8 cellular contexts compared by ENCODE assay signal in the genomic region with DNA sequence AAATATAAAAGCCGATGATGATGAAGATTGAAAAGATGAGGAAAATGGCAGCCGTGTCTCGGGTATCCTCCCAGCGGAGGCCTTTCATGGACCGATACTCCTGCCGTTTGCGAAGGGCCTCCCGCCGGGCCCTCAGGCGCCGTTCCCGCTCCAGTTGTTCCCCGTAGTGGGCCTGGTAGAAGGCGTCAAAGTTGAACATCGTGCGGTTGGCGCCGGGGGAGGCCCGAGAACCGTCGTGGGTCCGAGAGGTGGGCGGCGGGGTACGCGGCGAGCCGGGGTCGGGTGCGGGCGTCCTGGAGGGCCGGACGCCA. TPM values are rescaled to one million over a fixed set of nuclear protein-coding genes. Genes with fewer than 3 reads are reported as not detected.
DNase-seq lines count a peak whose midpoint lies in the region; ATAC-seq and TF ChIP-seq lines count a peak whose summit lies in the region.

No MANE protein-coding gene starts in this region.

- no peak for ATAC-seq in heart left ventricle
- ATAC-seq in activated CD8-positive, alpha-beta T cell treated with anti-CD3 and anti-CD28 coated beads, Interleukin-2, amount 10 ng/mL, durations not matched to agents 7 days and 5 days: no peak
- ATAC-seq in HG03565 (IDR thresholded peaks at IDR 0.05; ENCODE audit: unreplicated experiment): no peak

- TF ChIP-seq POLR2A in heart left ventricle (IDR thresholded peaks at IDR 0.05) (no peak), stomach (IDR thresholded peaks at IDR 0.05) (no peak)

- peak overlapping the region; percentile 27 to 91 (median 84) for H3K27ac ChIP-seq in heart left ventricle
- H3K27ac ChIP-seq in stomach: peak overlapping the region; percentile 79 to 92 (median 89)

- DNase-seq in heart left ventricle: no peak
- DNase-seq in cardiac septum (ENCODE audit: low spot score): no peak
- DNase-seq in activated CD8-positive, alpha-beta T cell treated with anti-CD3 and anti-CD28 coated beads, Interleukin-2, amount 10 ng/mL, durations not matched to agents 7 days and 5 days: no peak
- DNase-seq in stomach: no peak
- DNase-seq in KBM-7: no peak
- DNase-seq in NCI-H345 treated with DMSO at 0.1 percent for 48 hours (lab: John Stamatoyannopoulos, UW; ENCODE audit: unreplicated experiment): no peak

- peaks cover 7 to 49% (median 31%) of the 10 kb centered on the region in 12 donors for H3K4me1 ChIP-seq in heart left ventricle
- H3K4me1 ChIP-seq in stomach: peaks cover 22 to 65% (median 55%) of the 10 kb centered on the region in 4 donors

- H3K27me3 ChIP-seq in heart left ventricle (no peaks in the 10 kb centered on the region), stomach (no peaks in the 10 kb centered on the region)

- peak overlapping the region; percentile 86 for H3K4me3 Mint-ChIP-seq in activated CD8-positive, alpha-beta T cell treated with anti-CD3 and anti-CD28 coated beads, Interleukin-2, amount 10 ng/mL, durations not matched to agents 7 days and 5 days

- peaks cover 51% of the 10 kb centered on the region for H3K4me1 Mint-ChIP-seq in activated CD8-positive, alpha-beta T cell treated with anti-CD3 and anti-CD28 coated beads, Interleukin-2, amount 10 ng/mL, durations not matched to agents 7 days and 5 days (ENCODE audit: low read depth)

- no peaks in the 10 kb centered on the region for H3K27me3 Mint-ChIP-seq in activated CD8-positive, alpha-beta T cell treated with anti-CD3 and anti-CD28 coated beads, Interleukin-2, amount 10 ng/mL, durations not matched to agents 7 days and 5 days (ENCODE audit: low read depth)

- peaks cover 0 to 34% (median 18%) of the 10 kb centered on the region in 9 donors for H3K36me3 ChIP-seq in heart left ventricle
- H3K36me3 ChIP-seq in stomach: peaks cover 6 to 39% (median 27%) of the 10 kb centered on the region in 4 donors

- intact Hi-C loops in heart left ventricle (cut with DNase I) (loop anchor here in 2 of 10 donors (5.0 kb wide), 2 partner anchors 35 to 55 kb away; partner anchors contain the start of genes STX1A (in 2 of the 2) and ABHD11 (in 1 of the 2)), cardiac septum (cut with DNase I) (loop anchor here (5.0 kb wide), 1 partner anchor 55 kb away; the partner anchor contains the start of gene ABHD11), stomach (cut with DNase I; ENCODE audit: low total_unique reads) (no loop called here)

- TF ChIP-seq EP300 in stomach (IDR thresholded peaks at IDR 0.05): no peak

- no peaks in the 10 kb centered on the region for H3K9me3 Mint-ChIP-seq in activated CD8-positive, alpha-beta T cell treated with anti-CD3 and anti-CD28 coated beads, Interleukin-2, amount 10 ng/mL, durations not matched to agents 7 days and 5 days (ENCODE audit: insufficient read depth)

- POLR2A ChIA-PET in activated CD8-positive, alpha-beta T cell treated with anti-CD3 and anti-CD28 coated beads, Interleukin-2, amount 10 ng/mL, durations not matched to agents 7 days and 5 days (lab: Charles Lee): no interaction called here

- TF ChIP-seq CTCF in heart left ventricle (IDR thresholded peaks at IDR 0.05) (no peak), stomach (IDR thresholded peaks at IDR 0.05) (no peak)

- 0 to 1% (median 1%) methylated on average over 27 to 33 of the region's 33 CpGs for WGBS in heart left ventricle, 4 donors
- WGBS in stomach, 5 donors: 0 to 2% (median 1%) methylated on average over 15 to 33 of the region's 33 CpGs

- peak overlapping the region; percentile 74 to 100 (median 94) for H3K4me3 ChIP-seq in heart left ventricle
- H3K4me3 ChIP-seq in iPS-18c (ENCODE audit: insufficient read depth, low read depth, low read length): peak overlapping the region; percentile 95
- H3K4me3 ChIP-seq in stomach: peak overlapping the region; percentile 85 to 100 (median 96)

- CTCF ChIA-PET in activated CD8-positive, alpha-beta T cell treated with anti-CD3 and anti-CD28 coated beads, Interleukin-2, amount 10 ng/mL, durations not matched to agents 7 days and 5 days (lab: Charles Lee): no interaction called here

- in situ Hi-C loops in KBM-7 (cut with MboI; ENCODE audit: low pct_unique_long_range_greater_than_20kb, low sequenced_read_pairs): no loop called here

- peaks cover 38% of the 10 kb centered on the region for H3K36me3 Mint-ChIP-seq in activated CD8-positive, alpha-beta T cell treated with anti-CD3 and anti-CD28 coated beads, Interleukin-2, amount 10 ng/mL, durations not matched to agents 7 days and 5 days (ENCODE audit: low read depth)

- H3K27ac Mint-ChIP-seq in activated CD8-positive, alpha-beta T cell treated with anti-CD3 and anti-CD28 coated beads, Interleukin-2, amount 10 ng/mL, durations not matched to agents 7 days and 5 days: peak overlapping the region; percentile 95

- H3K9me3 ChIP-seq in heart left ventricle: no peaks in the 10 kb centered on the region
- no peaks in the 10 kb centered on the region for H3K9me3 ChIP-seq in iPS-18c (ENCODE audit: control insufficient read depth, insufficient read depth, low read length)
- H3K9me3 ChIP-seq in stomach: no peaks in the 10 kb centered on the region

RNA-seq across cellular contexts. Expression of gene DNAJC30, which starts 0.6 kb away (rescaled TPM):
- total RNA-seq in heart left ventricle (10 to 100 TPM in 6 of 9 donors, 1 to 10 TPM in 3; 6.8 to 21.1 (median 15.6) TPM), cardiac septum (16.4 TPM), stomach (10 to 100 TPM in 1 of 5 donors, 1 to 10 TPM in 3, not detected in 1; 1.2 to 11.3 (median 3.2) TPM)
- polyA plus RNA-seq in heart left ventricle (10 to 100 TPM in 1 of 2 donors, 1 to 10 TPM in 1; 7.2 to 14.0 TPM), stomach (1 to 10 TPM; 5.7 to 8.2 (median 8.0) TPM)
- total RNA-seq in activated CD8-positive, alpha-beta T cell treated with anti-CD3 and anti-CD28 coated beads, Interleukin-2, amount 10 ng/mL, durations not matched to agents 7 days and 5 days: 1 to 10 TPM; 7.7 to 8.3 TPM

RNA-seq across cellular contexts. Expression of gene BUD23, which starts 0.7 kb away (rescaled TPM):
- total RNA-seq in heart left ventricle (10 to 100 TPM; 57.4 to 94.1 (median 68.6) TPM), cardiac septum (59.1 TPM), stomach (10 to 100 TPM; 17.4 to 60.4 (median 34.5) TPM)
- polyA plus RNA-seq in heart left ventricle (100 to 1,000 TPM; 106 to 150 TPM), stomach (10 to 100 TPM; 36.7 to 71.9 (median 55.8) TPM)
- 10 to 100 TPM; 57.3 to 60.9 TPM for total RNA-seq in activated CD8-positive, alpha-beta T cell treated with anti-CD3 and anti-CD28 coated beads, Interleukin-2, amount 10 ng/mL, durations not matched to agents 7 days and 5 days

RNA-seq across cellular contexts. Expression of gene VPS37D, which starts 15.1 kb away (rescaled TPM):
- total RNA-seq in heart left ventricle (1 to 10 TPM; 1.9 to 2.9 (median 2.7) TPM), cardiac septum (2.4 TPM), stomach (under 1 TPM in 1 of 5 donors, not detected in 4; 0.55 TPM)
- polyA plus RNA-seq in heart left ventricle (1 to 10 TPM; 1.1 to 2.2 TPM), stomach (1 to 10 TPM; 2.2 to 2.4 (median 2.3) TPM)
- total RNA-seq in activated CD8-positive, alpha-beta T cell treated with anti-CD3 and anti-CD28 coated beads, Interleukin-2, amount 10 ng/mL, durations not matched to agents 7 days and 5 days: under 1 TPM; 0.16 to 0.26 TPM

RNA-seq across cellular contexts. Expression of gene STX1A, which starts 36.8 kb away (rescaled TPM):
- total RNA-seq in heart left ventricle (1 to 10 TPM; 1.1 to 3.6 (median 1.6) TPM), cardiac septum (3.3 TPM), stomach (10 to 100 TPM in 2 of 5 donors, 1 to 10 TPM in 2, not detected in 1; 3.9 to 57.2 (median 11.6) TPM)
- polyA plus RNA-seq in heart left ventricle (1 to 10 TPM; 1.8 to 2.4 TPM), stomach (1 to 10 TPM; 1.1 to 8.1 (median 4.2) TPM)
- 10 to 100 TPM; 10.6 to 12.3 TPM for total RNA-seq in activated CD8-positive, alpha-beta T cell treated with anti-CD3 and anti-CD28 coated beads, Interleukin-2, amount 10 ng/mL, durations not matched to agents 7 days and 5 days

RNA-seq across cellular contexts. Expression of gene ABHD11, which starts 55.9 kb away (rescaled TPM):
- total RNA-seq in heart left ventricle: 10 to 100 TPM; 17.9 to 36.9 (median 25.0) TPM
- polyA plus RNA-seq in heart left ventricle: 10 to 100 TPM; 21.0 to 27.7 TPM
- total RNA-seq in cardiac septum: 31.6 TPM
- total RNA-seq in activated CD8-positive, alpha-beta T cell treated with anti-CD3 and anti-CD28 coated beads, Interleukin-2, amount 10 ng/mL, durations not matched to agents 7 days and 5 days: 10 to 100 TPM; 20.7 to 20.9 TPM
- total RNA-seq in stomach: 100 to 1,000 TPM in 1 of 5 donors, 10 to 100 TPM in 4; 11.6 to 112 (median 13.8) TPM
- 10 to 100 TPM; 19.5 to 27.2 (median 22.9) TPM for polyA plus RNA-seq in stomach
